In the genomic region with DNA sequence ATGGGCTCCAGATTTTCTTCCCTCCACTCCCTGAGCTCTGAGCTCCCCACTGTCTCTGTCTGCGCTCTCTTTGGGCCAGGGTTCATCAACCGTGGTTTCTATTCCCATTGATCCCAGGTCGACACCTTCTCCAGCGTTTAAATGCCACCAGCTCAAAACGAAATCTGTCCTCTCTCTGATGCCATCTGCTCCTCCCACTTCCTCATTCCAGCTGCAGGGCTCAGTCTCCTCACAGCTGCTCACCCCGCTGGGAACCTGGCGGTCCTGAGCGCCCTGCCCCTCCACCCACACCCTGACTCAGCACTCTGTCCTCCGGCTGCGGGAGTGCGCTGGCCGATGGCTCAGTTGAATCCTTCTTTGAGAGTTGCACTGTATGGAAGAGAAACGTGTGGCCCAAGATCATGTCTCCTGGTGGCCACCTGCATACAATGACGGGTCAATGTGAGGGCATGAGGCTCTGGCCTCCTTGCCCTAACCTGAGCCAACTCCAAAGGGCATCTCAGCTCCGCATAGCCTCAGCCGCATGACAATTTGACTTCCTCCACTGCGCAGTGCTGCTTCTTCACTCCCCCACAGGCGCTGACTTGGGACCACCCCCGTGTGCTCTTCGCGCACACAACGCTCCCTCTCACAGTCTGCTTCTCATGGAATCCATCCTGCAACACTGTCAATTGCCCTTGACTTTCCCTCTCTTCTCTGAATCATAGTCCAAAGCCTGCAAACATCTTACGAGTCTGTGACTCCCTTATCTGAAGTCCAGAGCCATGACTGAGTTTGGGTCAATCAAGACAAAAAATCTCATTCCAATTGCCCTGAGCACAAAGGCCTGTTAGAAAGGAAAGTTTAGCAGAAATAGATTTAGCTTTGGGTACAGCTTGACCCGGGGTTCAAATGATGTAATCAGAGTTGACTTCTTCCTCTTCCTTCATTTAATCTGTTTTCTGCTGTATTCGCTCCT, we compare ENCODE assay signal across 1 cellular context.
TF ChIP-seq lines count a peak whose summit lies in the region.

No MANE protein-coding gene starts in this region.

TF ChIP-seq in HCT116, 20 proteins besides CTCF, POLR2A, EP300 and RAD21 (continued from another document):
- TF ChIP-seq, protein P1, sequence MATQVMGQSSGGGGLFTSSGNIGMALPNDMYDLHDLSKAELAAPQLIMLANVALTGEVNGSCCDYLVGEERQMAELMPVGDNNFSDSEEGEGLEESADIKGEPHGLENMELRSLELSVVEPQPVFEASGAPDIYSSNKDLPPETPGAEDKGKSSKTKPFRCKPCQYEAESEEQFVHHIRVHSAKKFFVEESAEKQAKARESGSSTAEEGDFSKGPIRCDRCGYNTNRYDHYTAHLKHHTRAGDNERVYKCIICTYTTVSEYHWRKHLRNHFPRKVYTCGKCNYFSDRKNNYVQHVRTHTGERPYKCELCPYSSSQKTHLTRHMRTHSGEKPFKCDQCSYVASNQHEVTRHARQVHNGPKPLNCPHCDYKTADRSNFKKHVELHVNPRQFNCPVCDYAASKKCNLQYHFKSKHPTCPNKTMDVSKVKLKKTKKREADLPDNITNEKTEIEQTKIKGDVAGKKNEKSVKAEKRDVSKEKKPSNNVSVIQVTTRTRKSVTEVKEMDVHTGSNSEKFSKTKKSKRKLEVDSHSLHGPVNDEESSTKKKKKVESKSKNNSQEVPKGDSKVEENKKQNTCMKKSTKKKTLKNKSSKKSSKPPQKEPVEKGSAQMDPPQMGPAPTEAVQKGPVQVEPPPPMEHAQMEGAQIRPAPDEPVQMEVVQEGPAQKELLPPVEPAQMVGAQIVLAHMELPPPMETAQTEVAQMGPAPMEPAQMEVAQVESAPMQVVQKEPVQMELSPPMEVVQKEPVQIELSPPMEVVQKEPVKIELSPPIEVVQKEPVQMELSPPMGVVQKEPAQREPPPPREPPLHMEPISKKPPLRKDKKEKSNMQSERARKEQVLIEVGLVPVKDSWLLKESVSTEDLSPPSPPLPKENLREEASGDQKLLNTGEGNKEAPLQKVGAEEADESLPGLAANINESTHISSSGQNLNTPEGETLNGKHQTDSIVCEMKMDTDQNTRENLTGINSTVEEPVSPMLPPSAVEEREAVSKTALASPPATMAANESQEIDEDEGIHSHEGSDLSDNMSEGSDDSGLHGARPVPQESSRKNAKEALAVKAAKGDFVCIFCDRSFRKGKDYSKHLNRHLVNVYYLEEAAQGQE (IDR thresholded peaks at IDR 0.05; ENCODE audit: low read depth) = no peak
- peak; percentile 85 for TF ChIP-seq EGR1 (IDR thresholded peaks at IDR 0.05; ENCODE audit: low read depth)
- TF ChIP-seq SIN3A (IDR thresholded peaks at IDR 0.05; ENCODE audit: low read depth) = peak; percentile 76
